In genomic region chr2:134127496-134127895, GRCh38 we compare ENCODE assay signal across 10 cellular contexts.
DNase-seq lines count a peak whose midpoint lies in the region; ATAC-seq and TF ChIP-seq lines count a peak whose summit lies in the region.
"Had no signal": no experiment of that assay in that cellular context is flagged by ENCODE, and none has a peak within 500 bp of the region (broad histone marks: within the 10 kb centered on the region; RNA-seq: fewer than 3 reads in every experiment).

No MANE protein-coding gene starts in this region.

- 94 to 96% methylated on average over 7 of the region's 7 CpGs for WGBS in GM23248 (ENCODE audit: low coverage in 1 of 2, low lambda C conversion rate in 2 of 2, missing lambda C conversion rate in 2 of 2), 2 experiments

- H4K20me1 ChIP-seq in Loucy (ENCODE audit: insufficient read depth, low read length, poor library complexity, severe bottlenecking) (peaks cover 61% of the 10 kb centered on the region), GM23248 (ENCODE audit: insufficient read depth) (no peaks in the 10 kb centered on the region)

- H3K27ac ChIP-seq in GM23248: no peak overlapping the region
- H3K27ac ChIP-seq: testis had no signal

- H3F3A ChIP-seq in Loucy (ENCODE audit: low read depth) (no peaks in the 10 kb centered on the region), GM23248 (ENCODE audit: insufficient read depth) (no peaks in the 10 kb centered on the region)

- H2AFZ ChIP-seq in Loucy (ENCODE audit: low read length): no peak overlapping the region
- no peak overlapping the region for H2AFZ ChIP-seq in GM23248

- H3K9ac ChIP-seq in Loucy (ENCODE audit: low read depth, low read length, poor library complexity, severe bottlenecking): no peak overlapping the region
- H3K9ac ChIP-seq in GM23248: no peak overlapping the region

- no peak for TF ChIP-seq CTCF in Loucy (conservative IDR thresholded peaks at IDR 0.05; ENCODE audit: low read length)

- H3K9me3 ChIP-seq in Loucy (ENCODE audit: insufficient read depth, low read depth, low read length): no peaks in the 10 kb centered on the region
- no peaks in the 10 kb centered on the region for H3K9me3 ChIP-seq in GM23248 (ENCODE audit: low read depth)
- H3K9me3 ChIP-seq: testis had no signal

- H3K27me3 ChIP-seq in Loucy (ENCODE audit: insufficient read depth, low read length, poor library complexity, severe bottlenecking): no peaks in the 10 kb centered on the region
- no peaks in the 10 kb centered on the region for H3K27me3 ChIP-seq in GM23248 (replicated peaks; ENCODE audit: insufficient read depth)
- H3K27me3 ChIP-seq: testis had no signal

- ATAC-seq in GM19455 (IDR thresholded peaks at IDR 0.05; ENCODE audit: unreplicated experiment) (peak; percentile 73), GM18520 (IDR thresholded peaks at IDR 0.05; ENCODE audit: unreplicated experiment) (no peak)

- in situ Hi-C loops in KBM-7 (cut with MboI; ENCODE audit: low pct_unique_long_range_greater_than_20kb, low sequenced_read_pairs): no loop called here
- in situ Hi-C loops in GM23248 (cut with MboI): loop anchor here (10.0 kb wide), 1 partner anchor 107 kb away; no protein-coding TSS in a partner anchor

- peaks cover 12% of the 10 kb centered on the region; the same call in 1 of the 2 replicates for H3K36me3 ChIP-seq in Loucy (ENCODE audit: insufficient read depth, low read length)
- H3K36me3 ChIP-seq in GM23248 (ENCODE audit: low read depth): no peaks in the 10 kb centered on the region

- peak; percentile 86 for DNase-seq in activated effector memory CD4-positive, alpha-beta T cell treated with anti-CD3 and anti-CD28 coated beads, Interleukin-2, amount 50 U/mL, for 16 hours
- DNase-seq in stimulated activated CD4-positive, alpha-beta T cell treated with anti-CD3 and anti-CD28 coated beads, TNF-alpha, amount 100 ng/mL, for 4 hours (ENCODE audit: low read depth in 3 of 3): peak; percentile 19 to 48 (median 46)
- DNase-seq in KBM-7 (no peak), GM23248 (no peak), medulla oblongata (ENCODE audit: extremely low spot score) (no peak)
- DNase-seq: kidney glomerular epithelial cell, testis had no signal

- H3K4me2 ChIP-seq in Loucy (ENCODE audit: low read depth, low read length, poor library complexity, severe bottlenecking): peak overlapping the region; percentile 94
- H3K4me2 ChIP-seq in GM23248 (ENCODE audit: unreplicated experiment): no peak overlapping the region

- H3K4me1 ChIP-seq in Loucy (ENCODE audit: insufficient read depth, low read length, poor library complexity, severe bottlenecking) (peaks cover 51% of the 10 kb centered on the region), GM23248 (ENCODE audit: insufficient read depth) (no peaks in the 10 kb centered on the region)
- H3K4me1 ChIP-seq: testis had no signal

- H3K79me2 ChIP-seq in Loucy (ENCODE audit: insufficient read depth, low read length) (peaks cover 99% of the 10 kb centered on the region), GM23248 (ENCODE audit: insufficient read depth) (peaks cover 83% of the 10 kb centered on the region)

- no peak overlapping the region for H3K4me3 ChIP-seq in Loucy (ENCODE audit: low read length, poor library complexity, severe bottlenecking)
- H3K4me3 ChIP-seq in GM23248: no peak overlapping the region
- H3K4me3 ChIP-seq: testis had no signal

- H3K9me2 ChIP-seq in Loucy (replicated peaks; ENCODE audit: low read depth, low read length) (no peaks in the 10 kb centered on the region), GM23248 (ENCODE audit: insufficient read depth) (no peaks in the 10 kb centered on the region)

Comparison
In these comparisons a context has a peak if more than half of its experiments do, and no peak if none do; other contexts are left out.
1. DNase-seq: peak in activated effector memory CD4-positive, alpha-beta T cell treated with anti-CD3 and anti-CD28 coated beads, Interleukin-2, amount 50 U/mL, for 16 hours (single experiment) and stimulated activated CD4-positive, alpha-beta T cell treated with anti-CD3 and anti-CD28 coated beads, TNF-alpha, amount 100 ng/mL, for 4 hours (3 of 3); none in KBM-7 (single experiment), GM23248 (single experiment) and medulla oblongata (single experiment).